ENCODE assay signal across 15 cellular contexts in genomic region chr5:122967625-122968024, GRCh38.
A peak's percentile ranks its signal among the peaks of the same experiment; 100 is the strongest.
DNase-seq lines count a peak whose midpoint lies in the region; ATAC-seq, FAIRE-seq and TF ChIP-seq lines count a peak whose summit lies in the region.
"Had no signal": no experiment of that assay in that cellular context is flagged by ENCODE, and none has a peak within 500 bp of the region (broad histone marks: within the 10 kb centered on the region; RNA-seq: fewer than 3 reads in every experiment).

No MANE protein-coding gene starts in this region.

- peak overlapping the region; percentile 99 for H3K27ac ChIP-seq in OCI-LY3 (ENCODE audit: low read length)
- H3K27ac ChIP-seq in H9 (ENCODE audit: insufficient read length, low read depth, low read length): no peak overlapping the region

- H3K23me2 ChIP-seq in H9 (ENCODE audit: insufficient read length, low read depth, low read length, poor library complexity, severe bottlenecking): no peaks in the 10 kb centered on the region

- H3K14ac ChIP-seq in H9 (ENCODE audit: insufficient read depth, low read length): no peak overlapping the region

- peak overlapping the region; percentile 82 for H3K4me2 ChIP-seq in OCI-LY3 (ENCODE audit: low read length)
- H3K4me2 ChIP-seq in H9 (ENCODE audit: insufficient read depth, insufficient read length, low read length): no peak overlapping the region

- H2AK5ac ChIP-seq in H9 (ENCODE audit: insufficient read length, low read length): no peak overlapping the region

- peaks cover 40% of the 10 kb centered on the region for H3K4me1 ChIP-seq in OCI-LY3 (ENCODE audit: low read length)
- no peaks in the 10 kb centered on the region for H3K4me1 ChIP-seq in H9 (ENCODE audit: insufficient read depth, low read length)

- no CpG with 5 or more reads among the region's 8 CpGs for WGBS in H9 (ENCODE audit: extremely low coverage, insufficient read length, low lambda C conversion rate)

- no peak overlapping the region for H3K4ac ChIP-seq in H9 (ENCODE audit: low read depth, low read length)

- H2BK5ac ChIP-seq in H9 (ENCODE audit: insufficient read length, low read length): no peak overlapping the region

- ATAC-seq in GM18505 (IDR thresholded peaks at IDR 0.05; ENCODE audit: unreplicated experiment) (peak; percentile 88), GM19468 (IDR thresholded peaks at IDR 0.05; ENCODE audit: extremely low read depth, unreplicated experiment) (peak; percentile 94), HG02981 (IDR thresholded peaks at IDR 0.05; ENCODE audit: unreplicated experiment) (peak; percentile 99)

- no peak overlapping the region for H3K27ac Mint-ChIP-seq in H9
- H3K27ac Mint-ChIP-seq: HFFc6 had no signal

- no peak overlapping the region for H4K5ac ChIP-seq in H9 (ENCODE audit: insufficient read length, low read depth, low read length)

- no peak overlapping the region for H3K4me3 Mint-ChIP-seq in H9
- H3K4me3 Mint-ChIP-seq: HFFc6 had no signal

- H3K27me3 ChIP-seq in OCI-LY3 (ENCODE audit: low read depth, low read length) (no peaks in the 10 kb centered on the region), H9 (ENCODE audit: insufficient read depth, low read length) (no peaks in the 10 kb centered on the region)

- no peak overlapping the region for H3K56ac ChIP-seq in H9 (ENCODE audit: insufficient read length, low read depth, low read length)

- H2BK120ac ChIP-seq in H9 (ENCODE audit: low read depth, low read length, poor library complexity, severe bottlenecking): no peak overlapping the region

- no peak overlapping the region for H2BK15ac ChIP-seq in H9 (ENCODE audit: low read depth, low read length)

- no peaks in the 10 kb centered on the region for H3K79me2 ChIP-seq in OCI-LY3 (ENCODE audit: low read length)
- H3K79me2 ChIP-seq in H9 (ENCODE audit: insufficient read depth, low read length): no peaks in the 10 kb centered on the region

- H3K9me3 Mint-ChIP-seq in H9: no peaks in the 10 kb centered on the region
- H3K9me3 Mint-ChIP-seq: HFFc6 had no signal

- H4K91ac ChIP-seq in H9 (ENCODE audit: insufficient read length, low read depth, low read length): no peak overlapping the region

- H4K20me1 ChIP-seq in OCI-LY3 (ENCODE audit: insufficient read depth, low read length): no peaks in the 10 kb centered on the region
- no peaks in the 10 kb centered on the region for H4K20me1 ChIP-seq in H9 (ENCODE audit: control insufficient read depth, insufficient read depth, insufficient read length)

- H2AFZ ChIP-seq in OCI-LY3 (ENCODE audit: low read depth, low read length) (no peak overlapping the region), H9 (ENCODE audit: low read length) (no peak overlapping the region)

- DNase-seq in H9: no peak
- no peak for DNase-seq in germinal center (ENCODE audit: low spot score)
- DNase-seq in hepatic stellate cell (ENCODE audit: low spot score): no peak
- DNase-seq in D721Med (ENCODE audit: insufficient read length, low spot score): no peak
- DNase-seq: activated T-cell treated with anti-CD3 and anti-CD28 coated beads, Interleukin-2, amount 50 U/mL, for 1 hour; HFFc6; kidney; NCI-H1105 treated with DMSO at 0.1 percent for 48 hours; occipital lobe; stimulated activated CD4-positive, alpha-beta T cell treated with anti-CD3 and anti-CD28 coated beads, Interleukin-2, amount 100 ng/mL, for 24 hours had no signal

- TF ChIP-seq CTCF in OCI-LY3 (IDR thresholded peaks at IDR 0.05; ENCODE audit: low read depth, low read length): no peak
- TF ChIP-seq CTCF in H9 (conservative IDR thresholded peaks at IDR 0.05): no peak
- no peak for TF ChIP-seq CTCF in D721Med (IDR thresholded peaks at IDR 0.05; ENCODE audit: insufficient read depth, missing control alignments)

- H3K9ac ChIP-seq in OCI-LY3 (ENCODE audit: low read length) (peak overlapping the region; percentile 88), H9 (ENCODE audit: extremely low read depth, insufficient read length, low read length) (no peak overlapping the region)

- no peaks in the 10 kb centered on the region for H3K79me1 ChIP-seq in H9 (ENCODE audit: insufficient read depth, low read depth, low read length, poor library complexity, severe bottlenecking)

- no peaks in the 10 kb centered on the region for H3K36me3 ChIP-seq in OCI-LY3 (replicated peaks; ENCODE audit: low read depth, low read length)

- H3K4me1 Mint-ChIP-seq in H9: peaks cover 4 to 5% of the 10 kb centered on the region in 2 experiments; a peak in 3 of 4 replicates

- no peaks in the 10 kb centered on the region; the same call in 1 of the 2 replicates for H3K27me3 Mint-ChIP-seq in H9 (ENCODE audit: low read depth)

- H3K36me3 Mint-ChIP-seq in H9 (ENCODE audit: insufficient read depth in 1 of 3, low read depth in 3 of 3): no peaks in the 10 kb centered on the region; a peak in 1 of 7 replicates

- FAIRE-seq in D721Med (lab: Jason Lieb, UNC): no peak
- FAIRE-seq: bronchial epithelial cell, kidney had no signal

- H3K9me3 ChIP-seq in OCI-LY3 (ENCODE audit: insufficient read depth, low read length) (no peaks in the 10 kb centered on the region), H9 (ENCODE audit: control insufficient read depth, low read depth, low read length) (no peaks in the 10 kb centered on the region)

- TF ChIP-seq POLR2A in GM18505 (IDR thresholded peaks at IDR 0.05; ENCODE audit: borderline replicate concordance, extremely low read depth, insufficient read depth, insufficient read length): no peak

- no peak overlapping the region for H2BK12ac ChIP-seq in H9 (ENCODE audit: insufficient read length, low read depth, low read length)

- H3K18ac ChIP-seq in H9 (ENCODE audit: insufficient read length, low read depth, low read length): no peak overlapping the region

- H3K4me3 ChIP-seq in OCI-LY3 (ENCODE audit: low read length): peak overlapping the region; percentile 68

- H4K8ac ChIP-seq in H9 (replicated peaks; ENCODE audit: insufficient read length, low read depth, low read length): no peak overlapping the region

- H2BK20ac ChIP-seq in H9 (ENCODE audit: low read depth, low read length, poor library complexity, severe bottlenecking): no peak overlapping the region

- H3K23ac ChIP-seq in H9 (ENCODE audit: insufficient read length, low read depth, low read length): no peak overlapping the region

- no peak overlapping the region for H3T11ph ChIP-seq in H9 (ENCODE audit: low read length)
